ENCODE assay signal across 7 cellular contexts in the genomic region with DNA sequence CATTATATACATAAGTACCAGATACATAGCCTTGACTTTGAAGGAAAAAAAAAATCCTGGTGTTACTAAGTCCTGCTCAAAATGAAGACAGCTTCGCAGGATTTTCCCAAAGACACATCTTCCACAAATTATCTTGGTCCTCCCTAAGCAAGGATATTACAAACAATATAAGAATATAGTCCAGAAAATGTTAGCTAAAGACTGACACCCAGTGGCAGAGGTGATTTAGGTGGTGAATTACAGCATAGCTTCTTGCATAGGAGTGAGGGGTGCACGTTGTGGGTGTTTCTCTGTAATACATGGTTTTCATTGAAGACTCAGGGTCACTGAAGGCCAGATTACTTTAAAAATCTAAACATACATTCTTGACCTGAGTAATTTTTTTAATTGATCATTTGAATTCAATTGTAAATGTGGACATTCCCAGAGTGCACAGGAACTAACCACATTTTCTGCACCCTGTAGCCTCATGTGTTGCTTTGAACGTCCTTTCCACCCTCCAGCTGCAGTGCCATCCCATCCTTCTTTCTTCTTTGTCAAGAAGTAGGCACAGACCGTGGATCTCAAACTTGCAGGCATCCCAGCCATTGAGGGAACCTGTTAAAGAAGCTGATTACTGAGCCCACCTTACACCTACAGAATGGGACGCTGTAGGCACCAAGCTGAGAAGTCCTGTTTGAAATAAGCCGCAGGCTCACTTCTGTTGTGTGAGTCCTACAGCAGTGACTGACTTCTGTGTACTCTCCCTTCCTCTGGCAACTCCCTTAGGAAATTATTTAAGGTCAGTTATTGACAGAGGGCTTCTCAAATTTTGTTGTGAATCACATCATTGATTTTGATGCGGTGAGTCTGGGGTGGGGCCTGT.
DNase-seq lines count a peak whose midpoint lies in the region; ATAC-seq, FAIRE-seq and TF ChIP-seq lines count a peak whose summit lies in the region.

No MANE protein-coding gene starts in this region.

- H3K27ac ChIP-seq in HCT116 (ENCODE audit: low read depth, low read length) (no peak overlapping the region), neural progenitor cell (no peak overlapping the region)

- RAD21 ChIA-PET in HCT116 (lab: Charles Lee; ENCODE audit: low non-redundant PET in 1 of 2, low total read pairs in 2 of 2, uncharacterized antibody in 2 of 2, unreplicated experiment in 2 of 2), result interaction anchor here in 1 of 2 experiments (0.6 to 1.7 kb wide), 2 partner anchors 104 to 839 kb away, joined by 3 to 9 read pairs; no protein-coding TSS in a partner anchor

- H3K4me1 ChIP-seq in HCT116 (ENCODE audit: control insufficient read depth in 1 of 2, insufficient read depth in 2 of 2, low read length in 2 of 2) (peaks cover 0 to 17% of the 10 kb centered on the region in 2 experiments; a peak in 3 of 4 replicates), NT2/D1 (ENCODE audit: insufficient read depth, insufficient read length) (no peaks in the 10 kb centered on the region), neural progenitor cell (peaks cover 9% of the 10 kb centered on the region)

- ATAC-seq in HCT116, result peak; percentile 71
- peak; percentile 56 for ATAC-seq in effector memory CD8-positive, alpha-beta T cell (replicated peaks)

- no peak overlapping the region for H3K9ac ChIP-seq in HCT116 (ENCODE audit: low read length)
- H3K9ac ChIP-seq in NT2/D1 (ENCODE audit: insufficient read length, low read depth), result no peak overlapping the region
- no peak overlapping the region for H3K9ac ChIP-seq in neural progenitor cell

- peak; percentile 69 for TF ChIP-seq RAD21 in HCT116 (IDR thresholded peaks at IDR 0.05; ENCODE audit: low read depth)

- peak; percentile 43 to 65 (median 51); a peak in 5 of 6 replicates for TF ChIP-seq CTCF in HCT116 (IDR thresholded peaks at IDR 0.05 in 2 of 3, conservative IDR thresholded peaks at IDR 0.05 in 1 of 3; ENCODE audit: borderline replicate concordance in 1 of 3, insufficient read depth in 1 of 3, low read depth in 2 of 3, low read length in 2 of 3)
- TF ChIP-seq CTCF in neural progenitor cell (IDR thresholded peaks at IDR 0.05), result peak; percentile 65

- no peaks in the 10 kb centered on the region for H3K36me3 Mint-ChIP-seq in effector memory CD8-positive, alpha-beta T cell (ENCODE audit: insufficient read depth)
- H3K36me3 Mint-ChIP-seq in neural progenitor cell, result no peaks in the 10 kb centered on the region

- H3K9me2 ChIP-seq in HCT116 (ENCODE audit: insufficient read depth), result no peaks in the 10 kb centered on the region

- H3K9me3 ChIP-seq in HCT116 (ENCODE audit: control insufficient read depth in 1 of 2, insufficient read depth in 1 of 2, low read depth in 1 of 2, low read length in 2 of 2) (no peaks in the 10 kb centered on the region), NT2/D1 (ENCODE audit: insufficient read depth, low read length) (no peaks in the 10 kb centered on the region), neural progenitor cell (ENCODE audit: low read depth) (no peaks in the 10 kb centered on the region)

- intact Hi-C loops in HCT116 (cut with micrococcal nuclease), result loop anchor here (1.0 to 10.0 kb wide), 4 partner anchors 83 to 1360 kb away; no protein-coding TSS in a partner anchor

- peak; percentile 2 for DNase-seq in DMS79 (lab: John Stamatoyannopoulos, UW)
- DNase-seq in HCT116 (ENCODE audit: low read depth, low spot score), result peak; percentile 32
- DNase-seq in NT2/D1 (ENCODE audit: low read depth, low spot score), result peak; percentile 11
- peak; percentile 10 to 26 (median 17) for DNase-seq in effector memory CD8-positive, alpha-beta T cell
- peak; percentile 35 for DNase-seq in neural progenitor cell (ENCODE audit: low spot score)
- no peak for DNase-seq in NCI-H1048 (lab: John Stamatoyannopoulos, UW)
- no peak for DNase-seq in GM12892 (ENCODE audit: insufficient read length)

- POLR2A ChIA-PET in HCT116 (lab: Charles Lee), result interaction anchor here (1.0 to 1.1 kb wide), 2 partner anchors 104 to 155 kb away, joined by 4 read pairs; no protein-coding TSS in a partner anchor

- H3K4me2 ChIP-seq in HCT116 (ENCODE audit: low read length) (no peak overlapping the region), neural progenitor cell (no peak overlapping the region)

- no peaks in the 10 kb centered on the region for H3K36me3 ChIP-seq in HCT116 (ENCODE audit: control insufficient read depth in 1 of 2, insufficient read depth in 2 of 2, low read length in 2 of 2)
- H3K36me3 ChIP-seq in NT2/D1 (ENCODE audit: insufficient read depth, insufficient read length, low read length), result no peaks in the 10 kb centered on the region
- no peaks in the 10 kb centered on the region for H3K36me3 ChIP-seq in neural progenitor cell

- FAIRE-seq in GM12892 (lab: Jason Lieb, UNC), result no peak

- no peak for TF ChIP-seq POLR2A in HCT116 (IDR thresholded peaks at IDR 0.05; ENCODE audit: borderline replicate concordance, extremely low read depth, insufficient read depth, insufficient read length)
- TF ChIP-seq POLR2A in GM12892 (IDR thresholded peaks at IDR 0.05; ENCODE audit: low read depth, low read length), result no peak

- H2AFZ ChIP-seq in HCT116 (ENCODE audit: low read depth, low read length, poor library complexity, severe bottlenecking) (peak overlapping the region; percentile 29), neural progenitor cell (replicated peaks) (peak overlapping the region; percentile 79)

- H3K4me3 Mint-ChIP-seq in effector memory CD8-positive, alpha-beta T cell, result no peak overlapping the region
- no peak overlapping the region for H3K4me3 Mint-ChIP-seq in neural progenitor cell

- H3K79me2 ChIP-seq in HCT116 (ENCODE audit: insufficient read depth, low read length) (no peaks in the 10 kb centered on the region), neural progenitor cell (ENCODE audit: low read depth) (no peaks in the 10 kb centered on the region)

- H3K27me3 ChIP-seq in HCT116 (ENCODE audit: insufficient read depth, low read length) (no peaks in the 10 kb centered on the region), NT2/D1 (ENCODE audit: insufficient read depth, insufficient read length) (no peaks in the 10 kb centered on the region), neural progenitor cell (no peaks in the 10 kb centered on the region)

- H3K27ac Mint-ChIP-seq in effector memory CD8-positive, alpha-beta T cell, result no peak overlapping the region
- H3K27ac Mint-ChIP-seq in neural progenitor cell, result no peak overlapping the region

- H3K4me1 Mint-ChIP-seq in effector memory CD8-positive, alpha-beta T cell (ENCODE audit: low read depth in 2 of 2), result peaks cover 0 to 4% of the 10 kb centered on the region in 2 donors
- no peaks in the 10 kb centered on the region for H3K4me1 Mint-ChIP-seq in neural progenitor cell

- H3K9me3 Mint-ChIP-seq in effector memory CD8-positive, alpha-beta T cell, result no peaks in the 10 kb centered on the region
- no peaks in the 10 kb centered on the region for H3K9me3 Mint-ChIP-seq in neural progenitor cell

- CTCF ChIA-PET in HCT116 (lab: Charles Lee), result interaction anchor here (0.9 to 8.7 kb wide), 11 partner anchors 9 to 928 kb away, joined by 3 to 102 read pairs (median 5); no protein-coding TSS in a partner anchor

- H3F3A ChIP-seq in neural progenitor cell (ENCODE audit: low read depth), result no peaks in the 10 kb centered on the region

- H3K4me3 ChIP-seq in HCT116 (replicated peaks in 1 of 2; ENCODE audit: low read depth in 1 of 2, low read length in 2 of 2) (no peak overlapping the region), NT2/D1 (ENCODE audit: insufficient read length, low read depth) (no peak overlapping the region), neural progenitor cell (no peak overlapping the region)

- H4K20me1 ChIP-seq in HCT116 (ENCODE audit: insufficient read depth), result no peaks in the 10 kb centered on the region
- no peaks in the 10 kb centered on the region for H4K20me1 ChIP-seq in neural progenitor cell (ENCODE audit: low read depth)

- BruUV-seq in HCT116 (replicated peaks; lab: Mats Ljungman, UMichigan), result no TSS peak

- H3K27me3 Mint-ChIP-seq in effector memory CD8-positive, alpha-beta T cell, result no peaks in the 10 kb centered on the region
- peaks cover 6% of the 10 kb centered on the region for H3K27me3 Mint-ChIP-seq in neural progenitor cell (ENCODE audit: insufficient read depth, low read depth)

TF ChIP-seq in HCT116, 20 proteins besides CTCF, POLR2A, EP300 and RAD21:
- TF ChIP-seq EZH2 (IDR thresholded peaks at IDR 0.05), result no peak
- TF ChIP-seq ZNF274 (IDR thresholded peaks at IDR 0.05; ENCODE audit: low read depth, low read length), result no peak
- TF ChIP-seq, protein P1, sequence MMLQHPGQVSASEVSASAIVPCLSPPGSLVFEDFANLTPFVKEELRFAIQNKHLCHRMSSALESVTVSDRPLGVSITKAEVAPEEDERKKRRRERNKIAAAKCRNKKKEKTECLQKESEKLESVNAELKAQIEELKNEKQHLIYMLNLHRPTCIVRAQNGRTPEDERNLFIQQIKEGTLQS (IDR thresholded peaks at IDR 0.05), result no peak

Comparison
In these comparisons a context has a peak if more than half of its experiments do, and no peak if none do; other contexts are left out.
1. DNase-seq: peak in DMS79 (single experiment), HCT116 (single experiment), NT2/D1 (single experiment), effector memory CD8-positive, alpha-beta T cell (3 of 3) and neural progenitor cell (single experiment); none in NCI-H1048 (single experiment) and GM12892 (single experiment).